ENCODE assay signal across 13 cellular contexts in genomic region chr10:114605155-114605797, GRCh38. TPM values are rescaled to one million over a fixed set of nuclear protein-coding genes. Genes with fewer than 3 reads are reported as not detected.
A peak's percentile ranks its signal among the peaks of the same experiment; 100 is the strongest.
DNase-seq lines count a peak whose midpoint lies in the region; ATAC-seq and TF ChIP-seq lines count a peak whose summit lies in the region.
"Had no signal": no experiment of that assay in that cellular context is flagged by ENCODE, and none has a peak within 500 bp of the region (broad histone marks: within the 10 kb centered on the region; RNA-seq: fewer than 3 reads in every experiment).

No MANE protein-coding gene starts in this region.

- DNase-seq in DMS53 (lab: John Stamatoyannopoulos, UW) (peak; percentile 82), dorsolateral prefrontal cortex (no peak), lower lobe of right lung (no peak), HEK293T (ENCODE audit: extremely low spot score) (no peak), chondrocyte (ENCODE audit: low spot score) (no peak), psoas muscle (no peak)
- DNase-seq in activated CD4-positive, alpha-beta T cell treated with anti-CD3 and anti-CD28 coated beads, Interleukin-2, amount 50 U/mL, for 48 hours = no peak
- DNase-seq: activated T-cell treated with anti-CD3 and anti-CD28 coated beads, Interleukin-2, amount 50 U/mL, for 48 hours; MM.1S; NCI-H446; RPMI8226 had no signal

- CTCF ChIA-PET in HEK293T (lab: Yijun Ruan, JAX) = no interaction called here

- peak; percentile 60 for ATAC-seq in GM21737 (IDR thresholded peaks at IDR 0.05; ENCODE audit: unreplicated experiment)
- ATAC-seq in lower lobe of right lung = no peak
- no peak for ATAC-seq in psoas muscle

- intact Hi-C loops in dorsolateral prefrontal cortex (cut with DNase I) = no loop called here
- intact Hi-C loops in lower lobe of right lung (cut with DNase I) = no loop called here
- intact Hi-C loops in psoas muscle (cut with DNase I) = no loop called here

- H3K36me3 ChIP-seq in lower lobe of right lung (peaks cover 10% of the 10 kb centered on the region), psoas muscle (ENCODE audit: insufficient read depth in 1 of 2, low read depth in 1 of 2) (no peaks in the 10 kb centered on the region)

- H3K27me3 Mint-ChIP-seq in chondrocyte (ENCODE audit: low read depth) = no peaks in the 10 kb centered on the region

- H3K4me3 Mint-ChIP-seq in chondrocyte (ENCODE audit: unreplicated experiment) = no peak overlapping the region
- H3K4me3 Mint-ChIP-seq: CD14-positive monocyte had no signal

- H3K4me3 ChIP-seq in dorsolateral prefrontal cortex (no peak overlapping the region), lower lobe of right lung (no peak overlapping the region), psoas muscle (no peak overlapping the region)

- 80 to 89% (median 83%) methylated on average over 4 of the region's 4 CpGs for WGBS in psoas muscle, 3 donors

- TF ChIP-seq CTCF in dorsolateral prefrontal cortex (IDR thresholded peaks at IDR 0.05 in 54 of 56, conservative IDR thresholded peaks at IDR 0.05 in 2 of 56; ENCODE audit: low read depth in 1 of 56, partially characterized antibody in 56 of 56) (no peak), lower lobe of right lung (IDR thresholded peaks at IDR 0.05) (no peak), chondrocyte (IDR thresholded peaks at IDR 0.05) (no peak), psoas muscle (IDR thresholded peaks at IDR 0.05) (no peak)

- H3K9me3 ChIP-seq in lower lobe of right lung (no peaks in the 10 kb centered on the region), psoas muscle (no peaks in the 10 kb centered on the region)

- H3K27ac ChIP-seq in dorsolateral prefrontal cortex (peak overlapping the region in 52 of 59 donors; percentile 1 to 78 (median 60)), lower lobe of right lung (peak overlapping the region; percentile 28), psoas muscle (no peak overlapping the region)

- H3K36me3 Mint-ChIP-seq in chondrocyte (ENCODE audit: low read depth) = peaks cover 2% of the 10 kb centered on the region
- H3K36me3 Mint-ChIP-seq: CD14-positive monocyte had no signal

- POLR2A ChIA-PET in HEK293T (lab: Yijun Ruan, JAX) = no interaction called here

- no peak overlapping the region for H3K27ac Mint-ChIP-seq in chondrocyte (ENCODE audit: unreplicated experiment)

- no peaks in the 10 kb centered on the region for H3K27me3 ChIP-seq in dorsolateral prefrontal cortex
- H3K27me3 ChIP-seq in lower lobe of right lung (ENCODE audit: low read depth) = no peaks in the 10 kb centered on the region
- no peaks in the 10 kb centered on the region for H3K27me3 ChIP-seq in psoas muscle (ENCODE audit: insufficient read depth in 3 of 3, low read length in 2 of 3)

- H3K9me3 Mint-ChIP-seq in chondrocyte (ENCODE audit: low read depth) = no peaks in the 10 kb centered on the region
- H3K9me3 Mint-ChIP-seq: CD14-positive monocyte had no signal

- H3K4me1 ChIP-seq in lower lobe of right lung (peaks cover 24% of the 10 kb centered on the region), psoas muscle (no peaks in the 10 kb centered on the region)

- H3K4me1 Mint-ChIP-seq in chondrocyte (ENCODE audit: low read depth) = peaks cover 24% of the 10 kb centered on the region
- H3K4me1 Mint-ChIP-seq: CD14-positive monocyte had no signal

TF ChIP-seq in HEK293T, 16 proteins besides CTCF, POLR2A, EP300 and RAD21:
- TF ChIP-seq ZNF384 (IDR thresholded peaks at IDR 0.05) = no peak
- TF ChIP-seq FOXM1 (IDR thresholded peaks at IDR 0.05; ENCODE audit: borderline replicate concordance) = no peak
- TF ChIP-seq FOXA1 (IDR thresholded peaks at IDR 0.05) = no peak
- no peak for TF ChIP-seq SUZ12 (IDR thresholded peaks at IDR 0.05)

RNA-seq across cellular contexts. Expression of gene ABLIM1, which starts 52.8 kb away (rescaled TPM):
- total RNA-seq in dorsolateral prefrontal cortex (100 to 1,000 TPM in 116 of 120 experiments, 10 to 100 TPM in 4; 73.6 to 222 (median 138) TPM), lower lobe of right lung (106 TPM), chondrocyte (13.5 to 41.9 TPM (median 15.7 TPM) in 3 replicates), psoas muscle (100 to 1,000 TPM in 2 of 4 donors, 10 to 100 TPM in 2; 21.8 to 183 (median 66.8) TPM)
- polyA plus RNA-seq in psoas muscle = 10 to 100 TPM; 15.4 to 17.2 (median 16.5) TPM
